Comparison of ENCODE assay signal across 12 cellular contexts in genomic region chr20:8309638-8310037, GRCh38.
DNase-seq lines count a peak whose midpoint lies in the region; ATAC-seq and TF ChIP-seq lines count a peak whose summit lies in the region.
"Had no signal": no experiment of that assay in that cellular context is flagged by ENCODE, and none has a peak within 500 bp of the region (broad histone marks: within the 10 kb centered on the region; RNA-seq: fewer than 3 reads in every experiment).

No MANE protein-coding gene starts in this region.

- peaks cover 0 to 3% (median 0%) of the 10 kb centered on the region in 5 experiments for H3K9me3 Mint-ChIP-seq in brain
- H3K9me3 Mint-ChIP-seq in mesothelial cell of epicardium = peaks cover 4% of the 10 kb centered on the region
- H3K9me3 Mint-ChIP-seq in T-cell = no peaks in the 10 kb centered on the region
- H3K9me3 Mint-ChIP-seq: nephron progenitor cell; stimulated activated naive CD8-positive, alpha-beta T cell treated with anti-CD3 and anti-CD28 coated beads, Interleukin-15, Interleukin-2, amounts not matched to agents 100 ng/mL and 50 ng/mL, for 24 hours had no signal

- H3K36me3 Mint-ChIP-seq in brain (no peaks in the 10 kb centered on the region), mesothelial cell of epicardium (no peaks in the 10 kb centered on the region), T-cell (no peaks in the 10 kb centered on the region)

- peaks cover 70% of the 10 kb centered on the region for H3K4me1 Mint-ChIP-seq in brain
- peaks cover 15% of the 10 kb centered on the region for H3K4me1 Mint-ChIP-seq in mesothelial cell of epicardium
- H3K4me1 Mint-ChIP-seq in T-cell = peaks cover 6 to 10% (median 8%) of the 10 kb centered on the region in 3 donors

- POLR2A ChIA-PET in T-cell (lab: Charles Lee) = no interaction called here

- DNase-seq in left cardiac atrium (no peak), cardiac septum (ENCODE audit: low spot score) (no peak), iris pigment epithelial cell (ENCODE audit: low read depth) (peak; percentile 35), mesothelial cell of epicardium (ENCODE audit: low spot score in 2 of 2, unreplicated experiment in 2 of 2) (no peak), T-cell (no peak), NCI-H2171 treated with DMSO at 0.1 percent for 48 hours (lab: John Stamatoyannopoulos, UW) (no peak)
- no peak for DNase-seq in central memory CD4-positive, alpha-beta T cell
- DNase-seq: Kasumi-1, nephron progenitor cell had no signal

- H3K27me3 Mint-ChIP-seq in brain = no peaks in the 10 kb centered on the region
- H3K27me3 Mint-ChIP-seq in mesothelial cell of epicardium (ENCODE audit: low read depth) = no peaks in the 10 kb centered on the region
- peaks cover 0 to under 1% of the 10 kb centered on the region in 2 donors for H3K27me3 Mint-ChIP-seq in T-cell
- H3K27me3 Mint-ChIP-seq: stimulated activated naive CD8-positive, alpha-beta T cell treated with anti-CD3 and anti-CD28 coated beads, Interleukin-15, Interleukin-2, amounts not matched to agents 100 ng/mL and 50 ng/mL, for 24 hours had no signal

- intact Hi-C loops in left cardiac atrium (cut with DNase I) (loop anchor here in 1 of 2 donors (10.0 kb wide), 1 partner anchor 165 kb away; no protein-coding TSS in a partner anchor), cardiac septum (cut with DNase I) (loop anchor here (5.0 to 10.0 kb wide), 2 partner anchors 55 to 177 kb away; partner anchors contain the start of gene PLCB1)

- CTCF ChIA-PET in T-cell (lab: Charles Lee) = interaction anchor here (0.5 to 1.2 kb wide), 2 partner anchors 80 to 343 kb away, joined by 3 read pairs; no protein-coding TSS in a partner anchor

- peak; percentile 55 to 75 for ATAC-seq in left cardiac atrium
- no peak for ATAC-seq in T-cell (replicated peaks in 1 of 4)
- ATAC-seq: HCT116 had no signal

- H3K4me3 Mint-ChIP-seq in brain (peak overlapping the region; percentile 52 to 78 (median 56)), mesothelial cell of epicardium (no peak overlapping the region), T-cell (no peak overlapping the region)
- H3K4me3 Mint-ChIP-seq: nephron progenitor cell; stimulated activated naive CD8-positive, alpha-beta T cell treated with anti-CD3 and anti-CD28 coated beads, Interleukin-15, Interleukin-2, amounts not matched to agents 100 ng/mL and 50 ng/mL, for 24 hours had no signal

- H3K27ac Mint-ChIP-seq in brain (peak overlapping the region; percentile 30 to 91 (median 80)), mesothelial cell of epicardium (no peak overlapping the region), T-cell (no peak overlapping the region)
- H3K27ac Mint-ChIP-seq: nephron progenitor cell; stimulated activated naive CD8-positive, alpha-beta T cell treated with anti-CD3 and anti-CD28 coated beads, Interleukin-15, Interleukin-2, amounts not matched to agents 100 ng/mL and 50 ng/mL, for 24 hours had no signal

- TF ChIP-seq CTCF in brain (conservative IDR thresholded peaks at IDR 0.05) (no peak), mesothelial cell of epicardium (IDR thresholded peaks at IDR 0.05; ENCODE audit: unreplicated experiment) (no peak)

Comparison
In these comparisons a context has a peak if more than half of its experiments do, and no peak if none do; other contexts are left out.
1. ATAC-seq: peak in left cardiac atrium (2 of 2); none in T-cell (0 of 4).
2. H3K27ac Mint-ChIP-seq: peak in brain (5 of 5); none in mesothelial cell of epicardium (single experiment) and T-cell (0 of 2).
3. H3K4me3 Mint-ChIP-seq: peak in brain (5 of 5); none in mesothelial cell of epicardium (single experiment) and T-cell (0 of 3).